In genomic region chr1:233300326-233300725, GRCh38 we compare ENCODE assay signal across 28 cellular contexts.
"Had no signal": no experiment of that assay in that cellular context is flagged by ENCODE, and none has a peak within 500 bp of the region (broad histone marks: within the 10 kb centered on the region; RNA-seq: fewer than 3 reads in every experiment).

No MANE protein-coding gene starts in this region.

- ATAC-seq: gastroesophageal sphincter; left cardiac atrium; left ventricle myocardium superior; naive thymus-derived CD4-positive, alpha-beta T cell; sciatic nerve; stimulated activated naive CD8-positive, alpha-beta T cell treated with anti-CD3 and anti-CD28 coated beads, Interleukin-15, Interleukin-2, amounts not matched to agents 100 U/mL and 50 U/mL, for 24 hours had no signal

- H3K9me3 ChIP-seq: adrenal gland, ascending aorta, ovary, testis, transverse colon, vagina had no signal

- DNase-seq: activated CD4-positive, alpha-beta memory T cell treated with anti-CD3 and anti-CD28 coated beads for 36 hours; activated CD4-positive, alpha-beta T cell treated with anti-CD3 and anti-CD28 coated beads for 4 hours; activated CD8-positive, alpha-beta memory T cell treated with anti-CD3 and anti-CD28 coated beads, Interleukin-2, amount 50 U/mL, for 4 hours; activated effector memory CD4-positive, alpha-beta T cell treated with anti-CD3 and anti-CD28 coated beads, Interleukin-2, amount 50 U/mL, for 16 hours; activated naive CD4-positive, alpha-beta T cell treated with anti-CD3 and anti-CD28 coated beads for 36 hours; activated naive CD8-positive, alpha-beta T cell treated with anti-CD3 and anti-CD28 coated beads for 36 hours; activated T-cell treated with anti-CD3 and anti-CD28 coated beads, Interleukin-2, amount 50 U/mL, for 1 hour; adrenal gland; brain microvascular endothelial cell; cortex of kidney; left cardiac atrium; left ventricle myocardium superior; midbrain; naive thymus-derived CD4-positive, alpha-beta T cell; ovary; retina; stimulated activated CD4-positive, alpha-beta T cell treated with anti-CD3 and anti-CD28 coated beads, Interleukin-12 subunit alpha, Interleukin-12 subunit beta, amount 100 ng/mL, for 4 hours; stimulated activated CD4-positive, alpha-beta T cell treated with anti-CD3 and anti-CD28 coated beads, Interleukin-4, amount 100 ng/mL, for 1 hour; stimulated activated naive CD8-positive, alpha-beta T cell treated with anti-CD3 and anti-CD28 coated beads, Interleukin-15, Interleukin-2, amounts not matched to agents 100 U/mL and 50 U/mL, for 24 hours; testis; transverse colon had no signal

- H3K4me1 ChIP-seq: ascending aorta, testis, vagina had no signal

- H3K36me3 ChIP-seq: adrenal gland, ascending aorta, brain microvascular endothelial cell, esophagus muscularis mucosa, gastroesophageal sphincter, ovary, transverse colon, vagina had no signal

- H3K4me3 ChIP-seq: adrenal gland, ascending aorta, esophagus muscularis mucosa, gastroesophageal sphincter, hepatocyte, ovary, skin epidermis, testis, transverse colon, vagina had no signal

- H3K27me3 ChIP-seq: adrenal gland, ascending aorta, brain microvascular endothelial cell, hepatocyte, ovary, testis, vagina had no signal

- H3K27ac ChIP-seq: adrenal gland, ascending aorta, brain microvascular endothelial cell, esophagus muscularis mucosa, gastroesophageal sphincter, hepatocyte, ovary, skin epidermis, testis, transverse colon, vagina had no signal
